29 cellular contexts compared by ENCODE assay signal in genomic region chr10:64576497-64576896, GRCh38.
"Had no signal": no experiment of that assay in that cellular context is flagged by ENCODE, and none has a peak within 500 bp of the region (broad histone marks: within the 10 kb centered on the region; RNA-seq: fewer than 3 reads in every experiment).

No MANE protein-coding gene starts in this region.

- H3K27ac Mint-ChIP-seq: naive B cell; naive thymus-derived CD8-positive, alpha-beta T cell; natural killer cell treated with Interleukin-12 subunit alpha and Interleukin-12 subunit beta and Interleukin-15 and Interleukin-18, amount 100 ng/mL, for 72 hours; nephron progenitor cell; progenitor cell of endocrine pancreas; stimulated activated memory B cell treated with anti-CD40 and anti-IgM and Interleukin-4, amounts not matched to agents 10 μg/mL and 1 μg/mL and 100 μg/mL, for 72 hours; stimulated activated naive CD8-positive, alpha-beta T cell treated with anti-CD3 and anti-CD28 coated beads, Interleukin-15, amount 100 ng/mL, for 72 hours; type B pancreatic cell had no signal

- H3K4me1 Mint-ChIP-seq: naive B cell; naive thymus-derived CD8-positive, alpha-beta T cell; nephron progenitor cell; neural crest cell; stimulated activated memory B cell treated with anti-CD40 and anti-IgM and Interleukin-4, amounts not matched to agents 10 μg/mL and 1 μg/mL and 100 μg/mL, for 72 hours; stimulated activated naive CD8-positive, alpha-beta T cell treated with anti-CD3 and anti-CD28 coated beads, Interleukin-15, amount 100 ng/mL, for 72 hours had no signal

- H2AFZ ChIP-seq: parathyroid adenoma had no signal

- DNase-seq: naive B cell; nephron progenitor cell; occipital lobe; ovary; psoas muscle; right lobe of liver; stimulated activated CD4-positive, alpha-beta T cell treated with anti-CD3 and anti-CD28 coated beads, Interleukin-12 subunit alpha, Interleukin-12 subunit beta, amount 100 ng/mL, for 4 hours; stimulated activated CD4-positive, alpha-beta T cell treated with anti-CD3 and anti-CD28 coated beads, Interleukin-1b, Interleukin-23, amount 100 ng/mL, for 48 hours; stimulated activated CD4-positive, alpha-beta T cell treated with anti-CD3 and anti-CD28 coated beads, Interleukin-4, amount 100 ng/mL, for 1 hour; stimulated activated CD4-positive, alpha-beta T cell treated with anti-CD3 and anti-CD28 coated beads, Interleukin-4, amount 100 ng/mL, for 4 hours; stimulated activated CD8-positive, alpha-beta memory T cell treated with anti-CD3 and anti-CD28 coated beads, Interleukin-4, amount 100 ng/mL, for 48 hours; stimulated activated naive CD4-positive, alpha-beta T cell; stimulated activated naive CD8-positive, alpha-beta T cell treated with anti-CD3 and anti-CD28 coated beads, Interleukin-15, amount 100 ng/mL, for 72 hours; stimulated activated naive CD8-positive, alpha-beta T cell treated with anti-CD3 and anti-CD28 coated beads, Interleukin-15, Interleukin-2, amounts not matched to agents 100 U/mL and 50 U/mL, for 24 hours; testis; tibial artery; transverse colon; upper lobe of right lung; uterus had no signal

- H3K27me3 ChIP-seq: ovary, right lobe of liver, suprapubic skin, testis, tibial artery, transverse colon, upper lobe of right lung, uterus had no signal

- H3K4me3 ChIP-seq: ovary, psoas muscle, right lobe of liver, skin epidermis, suprapubic skin, testis, tibial artery, transverse colon, upper lobe of right lung, uterus had no signal

- H3K4me3 Mint-ChIP-seq: naive thymus-derived CD8-positive, alpha-beta T cell; natural killer cell treated with Interleukin-12 subunit alpha and Interleukin-12 subunit beta and Interleukin-15 and Interleukin-18, amount 100 ng/mL, for 72 hours; nephron progenitor cell; neural crest cell; stimulated activated memory B cell treated with anti-CD40 and anti-IgM and Interleukin-4, amounts not matched to agents 10 μg/mL and 1 μg/mL and 100 μg/mL, for 72 hours; stimulated activated naive CD8-positive, alpha-beta T cell treated with anti-CD3 and anti-CD28 coated beads, Interleukin-15, amount 100 ng/mL, for 72 hours; type B pancreatic cell had no signal

- H3K27ac ChIP-seq: ovary, parathyroid adenoma, psoas muscle, right lobe of liver, skin epidermis, suprapubic skin, testis, tibial artery, transverse colon, upper lobe of right lung, uterus had no signal

- H3K36me3 Mint-ChIP-seq: naive B cell; naive thymus-derived CD8-positive, alpha-beta T cell; natural killer cell treated with Interleukin-12 subunit alpha and Interleukin-12 subunit beta and Interleukin-15 and Interleukin-18, amount 100 ng/mL, for 72 hours; stimulated activated memory B cell treated with anti-CD40 and anti-IgM and Interleukin-4, amounts not matched to agents 10 μg/mL and 1 μg/mL and 100 μg/mL, for 72 hours; type B pancreatic cell had no signal

- H3K36me3 ChIP-seq: ovary, right lobe of liver, suprapubic skin, tibial artery, transverse colon, upper lobe of right lung, uterus had no signal

- H3K9me3 ChIP-seq: ovary, psoas muscle, right lobe of liver, suprapubic skin, testis, tibial artery, transverse colon, upper lobe of right lung, uterus had no signal

- H3K27me3 Mint-ChIP-seq: naive B cell; naive thymus-derived CD8-positive, alpha-beta T cell; natural killer cell treated with Interleukin-12 subunit alpha and Interleukin-12 subunit beta and Interleukin-15 and Interleukin-18, amount 100 ng/mL, for 72 hours; progenitor cell of endocrine pancreas; stimulated activated memory B cell treated with anti-CD40 and anti-IgM and Interleukin-4, amounts not matched to agents 10 μg/mL and 1 μg/mL and 100 μg/mL, for 72 hours; stimulated activated naive CD8-positive, alpha-beta T cell treated with anti-CD3 and anti-CD28 coated beads, Interleukin-15, amount 100 ng/mL, for 72 hours; type B pancreatic cell had no signal

- H3K9me3 Mint-ChIP-seq: nephron progenitor cell, neural crest cell, type B pancreatic cell had no signal

- H3K9ac ChIP-seq: parathyroid adenoma had no signal

- H3K4me1 ChIP-seq: parathyroid adenoma, psoas muscle, suprapubic skin, testis, tibial artery, upper lobe of right lung, uterus had no signal

- H3K79me2 ChIP-seq: parathyroid adenoma had no signal

- ATAC-seq: naive thymus-derived CD8-positive, alpha-beta T cell; natural killer cell treated with Interleukin-12 subunit alpha and Interleukin-12 subunit beta and Interleukin-15 and Interleukin-18, amount 100 ng/mL, for 72 hours; psoas muscle; right cardiac atrium; right lobe of liver; stimulated activated memory B cell treated with anti-CD40 and anti-IgM and Interleukin-4, amounts not matched to agents 10 μg/mL and 1 μg/mL and 100 μg/mL, for 72 hours; stimulated activated naive CD8-positive, alpha-beta T cell treated with anti-CD3 and anti-CD28 coated beads, Interleukin-15, amount 100 ng/mL, for 72 hours; stimulated activated naive CD8-positive, alpha-beta T cell treated with anti-CD3 and anti-CD28 coated beads, Interleukin-15, Interleukin-2, amounts not matched to agents 100 U/mL and 50 U/mL, for 24 hours; upper lobe of right lung had no signal
